ENCODE assay signal across 1 cellular context in the genomic region with DNA sequence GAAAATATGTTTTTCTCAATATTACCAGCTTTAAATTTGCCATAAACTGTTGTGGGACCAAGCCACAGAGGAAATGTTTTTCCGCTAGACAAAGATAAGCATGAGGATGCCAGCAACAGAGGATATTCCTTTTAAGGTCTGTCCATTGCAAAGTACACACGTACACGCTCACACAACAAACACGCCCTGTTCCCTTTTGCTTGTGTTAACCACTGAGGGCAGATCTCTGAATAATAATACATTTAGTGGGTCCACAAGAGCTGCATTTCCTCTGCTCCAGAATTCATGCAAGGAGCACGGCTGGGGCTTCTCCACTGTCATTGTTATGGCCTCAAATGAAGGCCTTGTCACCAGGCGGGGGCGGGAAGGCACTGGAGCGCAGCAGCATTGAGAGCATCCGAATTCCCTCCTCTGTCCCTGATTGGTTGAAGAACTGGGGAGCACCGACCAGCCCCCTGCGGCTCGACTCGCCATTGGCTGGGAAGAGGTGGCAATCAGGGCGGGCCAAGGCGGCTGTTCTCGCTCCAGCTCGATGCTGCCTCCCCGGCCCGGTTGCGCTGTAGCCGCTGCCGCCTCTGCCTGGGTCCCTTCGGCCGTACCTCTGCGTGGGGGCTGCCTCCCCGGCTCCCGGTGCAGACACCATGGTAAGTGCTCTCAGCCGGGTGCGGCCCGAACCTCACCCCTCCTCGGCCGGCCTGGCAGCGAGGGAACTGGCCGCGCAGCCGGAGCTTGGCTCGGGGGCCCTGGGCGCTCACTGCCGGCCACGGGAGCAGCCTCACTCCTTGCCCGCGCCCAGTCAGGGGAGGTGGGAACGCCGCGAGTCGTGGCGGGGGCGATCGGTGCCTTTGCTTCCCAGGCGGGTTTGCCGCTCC.
TF ChIP-seq lines count a peak whose summit lies in the region.

TSS of gene GUCY1B1 (plus strand) at position 522 of the 872 bp plus-strand sequence. CDS start at position 642, 120 bp downstream.

TF ChIP-seq in IMR-90, 13 proteins besides CTCF, POLR2A, EP300 and RAD21:
- TF ChIP-seq USF2 (IDR thresholded peaks at IDR 0.05; ENCODE audit: low read depth, low read length), result no peak
- TF ChIP-seq MAZ (IDR thresholded peaks at IDR 0.05; ENCODE audit: borderline replicate concordance, low read depth, low read length), result peak; percentile 47; the same call in 1 of the 2 replicates
